8 cellular contexts compared by ENCODE assay signal in the genomic region with DNA sequence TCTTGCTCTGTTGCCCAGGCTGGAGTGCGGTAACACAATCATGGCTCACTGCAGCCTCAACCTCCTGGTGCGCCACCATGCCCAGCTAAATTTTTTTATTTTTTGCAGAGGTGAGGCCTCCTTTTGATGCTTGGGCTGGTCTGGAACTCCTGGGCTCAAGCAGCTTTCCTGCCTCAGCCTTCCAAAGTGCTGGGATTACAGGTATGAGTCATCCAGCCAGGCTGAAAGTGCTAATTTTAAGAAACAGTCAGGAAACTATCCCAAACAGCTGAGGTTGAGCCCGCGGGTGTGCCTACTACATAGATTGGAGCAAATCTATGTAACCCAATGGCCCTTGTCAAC. TPM values are rescaled to one million over a fixed set of nuclear protein-coding genes. Genes with fewer than 3 reads are reported as not detected.
DNase-seq lines count a peak whose midpoint lies in the region; ATAC-seq and TF ChIP-seq lines count a peak whose summit lies in the region.

No MANE protein-coding gene starts in this region.

- peak overlapping the region; percentile 48 for H3K27ac ChIP-seq in OCI-LY3 (ENCODE audit: low read length)

- DNase-seq in ELR (ENCODE audit: low read depth) (peak; percentile 58), endothelial cell (ENCODE audit: low spot score) (peak; percentile 8), pons (ENCODE audit: low spot score) (peak; percentile 24), cerebellar nuclear complex (lab: John Stamatoyannopoulos, UW) (no peak), DMS153 (lab: John Stamatoyannopoulos, UW) (no peak), NAMALWA (ENCODE audit: low spot score) (no peak)

- H2AFZ ChIP-seq in OCI-LY3 (ENCODE audit: low read depth, low read length), result peak overlapping the region; percentile 88

- peak overlapping the region; percentile 60 for H3K9ac ChIP-seq in OCI-LY3 (ENCODE audit: low read length)

- peaks cover 27% of the 10 kb centered on the region for H3K36me3 ChIP-seq in OCI-LY3 (replicated peaks; ENCODE audit: low read depth, low read length)

- peaks cover 21% of the 10 kb centered on the region for H3K4me1 Mint-ChIP-seq in endothelial cell (ENCODE audit: unreplicated experiment)

- no peaks in the 10 kb centered on the region for H3K9me3 Mint-ChIP-seq in endothelial cell (ENCODE audit: unreplicated experiment)

- peak overlapping the region; percentile 78 for H3K4me3 ChIP-seq in OCI-LY3 (ENCODE audit: low read length)

- H3K27me3 Mint-ChIP-seq in endothelial cell (ENCODE audit: unreplicated experiment), result peaks cover 12% of the 10 kb centered on the region

- peak overlapping the region; percentile 97 for H3K27ac Mint-ChIP-seq in endothelial cell (ENCODE audit: unreplicated experiment)

- H3K9me3 ChIP-seq in OCI-LY3 (ENCODE audit: insufficient read depth, low read length), result no peaks in the 10 kb centered on the region

- peaks cover 30% of the 10 kb centered on the region for H4K20me1 ChIP-seq in OCI-LY3 (ENCODE audit: insufficient read depth, low read length)

- H3K79me2 ChIP-seq in OCI-LY3 (ENCODE audit: low read length), result peaks cover 43% of the 10 kb centered on the region

- peak overlapping the region; percentile 77 for H3K4me2 ChIP-seq in OCI-LY3 (ENCODE audit: low read length)

- peaks cover 6% of the 10 kb centered on the region for H3K36me3 Mint-ChIP-seq in endothelial cell (ENCODE audit: low read depth, unreplicated experiment)

- TF ChIP-seq CTCF in OCI-LY3 (IDR thresholded peaks at IDR 0.05; ENCODE audit: low read depth, low read length) (no peak), endothelial cell (IDR thresholded peaks at IDR 0.05; ENCODE audit: unreplicated experiment) (no peak)

- no peak for ATAC-seq in HG02852 (IDR thresholded peaks at IDR 0.05; ENCODE audit: unreplicated experiment)

- H3K4me1 ChIP-seq in OCI-LY3 (ENCODE audit: low read length), result peaks cover 22% of the 10 kb centered on the region

- H3K4me3 Mint-ChIP-seq in endothelial cell (ENCODE audit: unreplicated experiment), result peak overlapping the region; percentile 89

- H3K27me3 ChIP-seq in OCI-LY3 (ENCODE audit: low read depth, low read length), result no peaks in the 10 kb centered on the region

RNA-seq across cellular contexts. Expression of gene XPO6, which starts 0.7 kb away (rescaled TPM):
- 155 TPM for total RNA-seq in endothelial cell (ENCODE audit: unreplicated experiment)

Comparison
In these comparisons a context has a peak if more than half of its experiments do, and no peak if none do; other contexts are left out.
1. DNase-seq: peak in ELR (single experiment), endothelial cell (single experiment) and pons (single experiment); none in cerebellar nuclear complex (0 of 2), DMS153 (single experiment) and NAMALWA (single experiment).